In genomic region chr14:38336298-38336697, GRCh38 we compare ENCODE assay signal across 15 cellular contexts.
DNase-seq lines count a peak whose midpoint lies in the region; ATAC-seq and TF ChIP-seq lines count a peak whose summit lies in the region.
"Had no signal": no experiment of that assay in that cellular context is flagged by ENCODE, and none has a peak within 500 bp of the region (broad histone marks: within the 10 kb centered on the region; RNA-seq: fewer than 3 reads in every experiment).

No MANE protein-coding gene starts in this region.

- no TSS peak for BruUV-seq in PC-3 (replicated peaks; lab: Mats Ljungman, UMichigan)

- H3K36me3 ChIP-seq in ACC112 (ENCODE audit: insufficient read depth, low read length) (no peaks in the 10 kb centered on the region), GM23248 (ENCODE audit: low read depth) (no peaks in the 10 kb centered on the region), PC-3 (ENCODE audit: low read depth, low read length) (no peaks in the 10 kb centered on the region), uterus (no peaks in the 10 kb centered on the region)
- H3K36me3 ChIP-seq: BLaER1 treated with 17β-estradiol and CSF1 and Interleukin-3, amounts not matched to agents 10 nM and 100 nM had no signal

- H3K9ac ChIP-seq in GM23248 (no peak overlapping the region), PC-3 (ENCODE audit: low read length) (no peak overlapping the region)
- H3K9ac ChIP-seq: BLaER1 treated with 17β-estradiol and CSF1 and Interleukin-3, amounts not matched to agents 10 nM and 100 nM had no signal

- no peak for ATAC-seq in PC-3
- ATAC-seq in Right ventricle myocardium superior (ENCODE audit: poor library complexity), result no peak
- no peak for ATAC-seq in GM18873 (IDR thresholded peaks at IDR 0.05; ENCODE audit: low FRiP score, unreplicated experiment)
- ATAC-seq: HCT116 had no signal

- POLR2A ChIA-PET in PC-3 (lab: Charles Lee; ENCODE audit: unreplicated experiment), result no interaction called here

- H3F3A ChIP-seq in GM23248 (ENCODE audit: insufficient read depth), result 0 out of 2 replicates have a peak, but pooled peaks cover 4% of the 10 kb centered on the region
- H3F3A ChIP-seq in PC-3 (ENCODE audit: low read length, unreplicated experiment), result no peaks in the 10 kb centered on the region

- H4K20me1 ChIP-seq in GM23248 (ENCODE audit: insufficient read depth) (no peaks in the 10 kb centered on the region), PC-3 (ENCODE audit: low read length) (no peaks in the 10 kb centered on the region)
- H4K20me1 ChIP-seq: BLaER1 treated with 17β-estradiol and CSF1 and Interleukin-3, amounts not matched to agents 10 nM and 100 nM had no signal

- H3K4me2 ChIP-seq in GM23248 (ENCODE audit: unreplicated experiment) (no peak overlapping the region), PC-3 (ENCODE audit: low read length) (no peak overlapping the region)
- H3K4me2 ChIP-seq: BLaER1 treated with 17β-estradiol and CSF1 and Interleukin-3, amounts not matched to agents 10 nM and 100 nM had no signal

- H3K27ac ChIP-seq in ACC112 (ENCODE audit: low read depth, low read length) (no peak overlapping the region), GM23248 (no peak overlapping the region), PC-3 (ENCODE audit: low read length) (no peak overlapping the region), uterus (no peak overlapping the region)
- H3K27ac ChIP-seq: 22Rv1; BLaER1 treated with 17β-estradiol and CSF1 and Interleukin-3, amounts not matched to agents 10 nM and 100 nM had no signal

- TF ChIP-seq POLR2A in uterus (IDR thresholded peaks at IDR 0.05), result no peak

- H3K4me1 ChIP-seq in ACC112 (ENCODE audit: control insufficient read depth, insufficient read depth, low read length, unreplicated experiment) (peaks cover 33% of the 10 kb centered on the region), GM23248 (ENCODE audit: insufficient read depth) (peaks cover 37% of the 10 kb centered on the region), PC-3 (ENCODE audit: insufficient read depth, low read length) (no peaks in the 10 kb centered on the region; the same call in 1 of the 2 replicates), uterus (no peaks in the 10 kb centered on the region)
- H3K4me1 ChIP-seq: BLaER1 treated with 17β-estradiol and CSF1 and Interleukin-3, amounts not matched to agents 10 nM and 100 nM had no signal

- H3K9me3 ChIP-seq in GM23248 (ENCODE audit: low read depth) (no peaks in the 10 kb centered on the region), PC-3 (ENCODE audit: low read length) (no peaks in the 10 kb centered on the region), uterus (no peaks in the 10 kb centered on the region)

- no peaks in the 10 kb centered on the region for H3K79me2 ChIP-seq in ACC112 (ENCODE audit: control insufficient read depth, insufficient read depth, low read length, unreplicated experiment)
- H3K79me2 ChIP-seq in GM23248 (ENCODE audit: insufficient read depth), result no peaks in the 10 kb centered on the region
- H3K79me2 ChIP-seq in PC-3 (ENCODE audit: low read length), result no peaks in the 10 kb centered on the region

- intact Hi-C loops in PC-3 (cut with micrococcal nuclease), result no loop called here
- intact Hi-C loops in uterus (cut with DNase I; ENCODE audit: low total_unique reads), result no loop called here
- intact Hi-C loops in Right ventricle myocardium superior (cut with DNase I), result no loop called here

- CTCF ChIA-PET in PC-3 (lab: Charles Lee), result no interaction called here

- H3K27me3 ChIP-seq in ACC112 (ENCODE audit: insufficient read depth, low read length), result no peaks in the 10 kb centered on the region
- no peaks in the 10 kb centered on the region for H3K27me3 ChIP-seq in GM23248 (replicated peaks; ENCODE audit: insufficient read depth)
- H3K27me3 ChIP-seq in PC-3 (ENCODE audit: low read length), result no peaks in the 10 kb centered on the region
- no peaks in the 10 kb centered on the region for H3K27me3 ChIP-seq in uterus
- H3K27me3 ChIP-seq: BLaER1 treated with 17β-estradiol and CSF1 and Interleukin-3, amounts not matched to agents 10 nM and 100 nM had no signal

- H3K4me3 ChIP-seq in ACC112 (ENCODE audit: low read depth, low read length) (no peak overlapping the region; the same call in 1 of the 2 replicates), GM23248 (no peak overlapping the region), PC-3 (ENCODE audit: low read length) (no peak overlapping the region), fibroblast of pulmonary artery (replicated peaks; ENCODE audit: low read depth, low read length) (no peak overlapping the region), uterus (no peak overlapping the region)
- H3K4me3 ChIP-seq: BLaER1 treated with 17β-estradiol and CSF1 and Interleukin-3, amounts not matched to agents 10 nM and 100 nM had no signal

- no peak for TF ChIP-seq CTCF in PC-3 (conservative IDR thresholded peaks at IDR 0.05; ENCODE audit: low read depth, low read length)
- TF ChIP-seq CTCF in fibroblast of pulmonary artery (IDR thresholded peaks at IDR 0.05; ENCODE audit: low read length, missing control alignments), result no peak
- TF ChIP-seq CTCF in uterus (IDR thresholded peaks at IDR 0.05), result no peak

- no peaks in the 10 kb centered on the region for H3K9me2 ChIP-seq in GM23248 (ENCODE audit: insufficient read depth)
- no peaks in the 10 kb centered on the region for H3K9me2 ChIP-seq in PC-3 (replicated peaks; ENCODE audit: low read length)

- DNase-seq in GM23248, result peak; percentile 32
- peak; percentile 12 for DNase-seq in PC-3
- peak; percentile 19 for DNase-seq in fibroblast of pulmonary artery (ENCODE audit: low read depth)
- no peak for DNase-seq in NCI-H748 (lab: John Stamatoyannopoulos, UW; ENCODE audit: unreplicated experiment)
- DNase-seq in uterus, result no peak
- no peak for DNase-seq in Right ventricle myocardium superior
- DNase-seq: CD4-positive, CD25-positive, alpha-beta regulatory T cell; DMS53; GF-D8; IMR-90 had no signal

- H2AFZ ChIP-seq in ACC112 (ENCODE audit: low read length, unreplicated experiment) (peak overlapping the region; percentile 17), GM23248 (peak overlapping the region; percentile 34; the same call in 1 of the 2 replicates), PC-3 (ENCODE audit: low read length) (no peak overlapping the region)

- in situ Hi-C loops in GM23248 (cut with MboI), result no loop called here

Comparison
In these comparisons a context has a peak if more than half of its experiments do, and no peak if none do; other contexts are left out.
1. DNase-seq: peak in GM23248 (single experiment), PC-3 (single experiment) and fibroblast of pulmonary artery (single experiment); none in NCI-H748 (single experiment), uterus (0 of 2) and Right ventricle myocardium superior (single experiment).